14 cellular contexts compared by ENCODE assay signal in genomic region chr17:13362341-13363122, GRCh38.
DNase-seq lines count a peak whose midpoint lies in the region; ATAC-seq, FAIRE-seq and TF ChIP-seq lines count a peak whose summit lies in the region.
"Had no signal": no experiment of that assay in that cellular context is flagged by ENCODE, and none has a peak within 500 bp of the region (broad histone marks: within the 10 kb centered on the region; RNA-seq: fewer than 3 reads in every experiment).

No MANE protein-coding gene starts in this region.

- H3K36me3 ChIP-seq in HepG2 (replicated peaks in 1 of 2; ENCODE audit: control insufficient read depth in 1 of 2, insufficient read depth in 2 of 2, low read length in 2 of 2) (no peaks in the 10 kb centered on the region), right lobe of liver (no peaks in the 10 kb centered on the region), adipocyte (ENCODE audit: control insufficient read depth, insufficient read depth, low read length, severe bottlenecking) (no peaks in the 10 kb centered on the region)

- no peaks in the 10 kb centered on the region for H3K9me3 Mint-ChIP-seq in type B pancreatic cell
- H3K9me3 Mint-ChIP-seq: activated T-helper 17 cell treated with anti-CD3 and anti-CD28 coated beads, Interleukin-2, amount 50 U/mL, for 72 hours had no signal

- WGBS in HepG2 (ENCODE audit: low lambda C conversion rate), result 30% methylated on average over 9 of the region's 9 CpGs
- 63% methylated on average over 8 of the region's 9 CpGs for WGBS in right lobe of liver (ENCODE audit: insufficient coverage, low coverage, low lambda C conversion rate, missing lambda C conversion rate)

- no peaks in the 10 kb centered on the region for H3K27me3 Mint-ChIP-seq in type B pancreatic cell

- H3K27me3 ChIP-seq in HepG2 (ENCODE audit: control insufficient read depth in 1 of 2, insufficient read depth in 2 of 2, low read length in 2 of 2) (no peaks in the 10 kb centered on the region), right lobe of liver (no peaks in the 10 kb centered on the region), adipocyte (replicated peaks; ENCODE audit: control insufficient read depth, insufficient read depth, low read length) (no peaks in the 10 kb centered on the region)

- H3K4me3 Mint-ChIP-seq in type B pancreatic cell, result no peak overlapping the region
- H3K4me3 Mint-ChIP-seq: activated T-helper 17 cell treated with anti-CD3 and anti-CD28 coated beads, Interleukin-2, amount 50 U/mL, for 72 hours had no signal

- peak overlapping the region; percentile 36 for H3K4me2 ChIP-seq in HepG2 (ENCODE audit: low read depth, low read length)

- H4K20me1 ChIP-seq in HepG2 (ENCODE audit: insufficient read depth, low read length), result no peaks in the 10 kb centered on the region

- POLR2A ChIA-PET in HepG2 (lab: Yijun Ruan, JAX), result no interaction called here

- in situ Hi-C loops in HepG2 (cut with HindIII; ENCODE audit: extremely low pct_ligation_motif_present, low pct_unique_long_range_greater_than_20kb), result no loop called here

- no peak overlapping the region for H2AFZ ChIP-seq in HepG2 (ENCODE audit: low read length)

- TF ChIP-seq CTCF in HepG2 (CRISPR knock-in tag; IDR thresholded peaks at IDR 0.05) (no peak), right lobe of liver (IDR thresholded peaks at IDR 0.05) (no peak), type B pancreatic cell (conservative IDR thresholded peaks at IDR 0.05) (no peak)

- H3K36me3 Mint-ChIP-seq in type B pancreatic cell, result no peaks in the 10 kb centered on the region

- H3K9me3 ChIP-seq in HepG2 (ENCODE audit: low read length), result no peaks in the 10 kb centered on the region
- H3K9me3 ChIP-seq in right lobe of liver, result no peaks in the 10 kb centered on the region
- no peaks in the 10 kb centered on the region for H3K9me3 ChIP-seq in adipocyte (ENCODE audit: control insufficient read depth, low read length)

- intact Hi-C loops in HepG2 (cut with micrococcal nuclease; ENCODE audit: unreplicated experiment), result no loop called here
- intact Hi-C loops in right lobe of liver (cut with DNase I), result no loop called here

- DNase-seq in HepG2 (ENCODE audit: low spot score), result no peak
- DNase-seq in right lobe of liver, result no peak
- DNase-seq in adipocyte (ENCODE audit: low read depth), result peak; percentile 48
- peak; percentile 11 for DNase-seq in iPS-NIHi11 (ENCODE audit: low spot score)
- no peak for DNase-seq in stimulated activated CD4-positive, alpha-beta T cell treated with anti-CD3 and anti-CD28 coated beads, Interleukin-4, amount 100 ng/mL, for 1 hour
- no peak for DNase-seq in NCI-H128 (lab: John Stamatoyannopoulos, UW; ENCODE audit: unreplicated experiment)
- DNase-seq in type B pancreatic cell (ENCODE audit: extremely low spot score, unreplicated experiment), result no peak
- DNase-seq: activated CD4-positive, alpha-beta T cell treated with anti-CD3 and anti-CD28 coated beads for 48 hours; NCI-H1105 treated with DMSO at 0.1 percent for 48 hours; NCI-H748 treated with DMSO at 0.1 percent for 48 hours; small intestine had no signal

- peaks cover 11% of the 10 kb centered on the region for H3K4me1 Mint-ChIP-seq in type B pancreatic cell (ENCODE audit: unreplicated experiment)
- H3K4me1 Mint-ChIP-seq: activated T-helper 17 cell treated with anti-CD3 and anti-CD28 coated beads, Interleukin-2, amount 50 U/mL, for 72 hours had no signal

- no peak for FAIRE-seq in HepG2 (lab: Jason Lieb, UNC)
- FAIRE-seq: small intestine, urothelium cell line had no signal

- no peak for TF ChIP-seq RAD21 in HepG2 (CRISPR knock-in tag; IDR thresholded peaks at IDR 0.05)

- no peaks in the 10 kb centered on the region for H3K79me2 ChIP-seq in HepG2 (ENCODE audit: insufficient read depth, low read length)

- no peak overlapping the region for H3K4me3 ChIP-seq in HepG2 (replicated peaks in 1 of 3; ENCODE audit: insufficient read depth in 1 of 3, low read depth in 2 of 3, low read length in 3 of 3)
- no peak overlapping the region for H3K4me3 ChIP-seq in right lobe of liver
- H3K4me3 ChIP-seq in adipocyte (ENCODE audit: low read length), result peak overlapping the region; percentile 72

- no TSS peak for BruUV-seq in HepG2 (replicated peaks; lab: Mats Ljungman, UMichigan)

- H3K4me1 ChIP-seq in HepG2 (ENCODE audit: insufficient read depth, low read length), result peaks cover 36% of the 10 kb centered on the region
- H3K4me1 ChIP-seq in right lobe of liver, result no peaks in the 10 kb centered on the region
- H3K4me1 ChIP-seq in adipocyte (ENCODE audit: control insufficient read depth, insufficient read depth, low read length), result peaks cover 24% of the 10 kb centered on the region

- TF ChIP-seq EP300 in HepG2 (IDR thresholded peaks at IDR 0.05; ENCODE audit: low read depth in 2 of 2, low read length in 2 of 2) (no peak), HepG2 (CRISPR knock-in tag; IDR thresholded peaks at IDR 0.05; ENCODE audit: borderline replicate concordance) (no peak)

- H3K27ac ChIP-seq in HepG2 (ENCODE audit: extremely low read length, insufficient read depth, low read length) (no peak overlapping the region), right lobe of liver (no peak overlapping the region)

- ATAC-seq in HepG2, result no peak
- no peak for ATAC-seq in right lobe of liver
- ATAC-seq in HG03196 (IDR thresholded peaks at IDR 0.05; ENCODE audit: unreplicated experiment), result no peak
- ATAC-seq: activated T-helper 17 cell treated with anti-CD3 and anti-CD28 coated beads, Interleukin-2, amount 50 U/mL, for 72 hours had no signal

- TF ChIP-seq POLR2A in HepG2 (IDR thresholded peaks at IDR 0.05; ENCODE audit: insufficient read depth in 1 of 2, low read depth in 2 of 2, low read length in 2 of 2) (no peak), right lobe of liver (IDR thresholded peaks at IDR 0.05) (no peak)

- H3K27ac Mint-ChIP-seq in type B pancreatic cell, result no peak overlapping the region
- H3K27ac Mint-ChIP-seq: activated T-helper 17 cell treated with anti-CD3 and anti-CD28 coated beads, Interleukin-2, amount 50 U/mL, for 72 hours had no signal

- H3K9ac ChIP-seq in HepG2 (ENCODE audit: insufficient read depth, low read depth, low read length), result no peak overlapping the region
- H3K9ac ChIP-seq in adipocyte (ENCODE audit: low read length), result peak overlapping the region; percentile 37

- CTCF ChIA-PET in HepG2 (lab: Yijun Ruan, JAX; ENCODE audit: low intra/inter-chr PET ratio, low total read pairs), result no interaction called here

TF ChIP-seq in HepG2, 621 proteins besides CTCF, POLR2A, EP300 and RAD21 (continues in another document):
- TF ChIP-seq ZNF18 (CRISPR knock-in tag; IDR thresholded peaks at IDR 0.05; ENCODE audit: insufficient replicate concordance) (no peak), TBX2 (CRISPR knock-in tag; IDR thresholded peaks at IDR 0.05; ENCODE audit: borderline replicate concordance) (no peak), ZNF350 (CRISPR knock-in tag; IDR thresholded peaks at IDR 0.05; ENCODE audit: borderline replicate concordance, low read depth) (no peak), ZMAT3 (CRISPR knock-in tag; conservative IDR thresholded peaks at IDR 0.05) (no peak), BATF2 (CRISPR knock-in tag; IDR thresholded peaks at IDR 0.05) (no peak), ZNF510 (CRISPR knock-in tag; IDR thresholded peaks at IDR 0.05; ENCODE audit: low read depth) (no peak), ZNF414 (CRISPR knock-in tag; IDR thresholded peaks at IDR 0.05) (no peak), ZNF761 (CRISPR knock-in tag; conservative IDR thresholded peaks at IDR 0.05) (no peak)

Comparison
In these comparisons a context has a peak if more than half of its experiments do, and no peak if none do; other contexts are left out.
1. DNase-seq: peak in adipocyte (single experiment) and iPS-NIHi11 (single experiment); none in HepG2 (single experiment), right lobe of liver (0 of 3), stimulated activated CD4-positive, alpha-beta T cell treated with anti-CD3 and anti-CD28 coated beads, Interleukin-4, amount 100 ng/mL, for 1 hour (single experiment), NCI-H128 (single experiment) and type B pancreatic cell (single experiment).